In the genomic region with DNA sequence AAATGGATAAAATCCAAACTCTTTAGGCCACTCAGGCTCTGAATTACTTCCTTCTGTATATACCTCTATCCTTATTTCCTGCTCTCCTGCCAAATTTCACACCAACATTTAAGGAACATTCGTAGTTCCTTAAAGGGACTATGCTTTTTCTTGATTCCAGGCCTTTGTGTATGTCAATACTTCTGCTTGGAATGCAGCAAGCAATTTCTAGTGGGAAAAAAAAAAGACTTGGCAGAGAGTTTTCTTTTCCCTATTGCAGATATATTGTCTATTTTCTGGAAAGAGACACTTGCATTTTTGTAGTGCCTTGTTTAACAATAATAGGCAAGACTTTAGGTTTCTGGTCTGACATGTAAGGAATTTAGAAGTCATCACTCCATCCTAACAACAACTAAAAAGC, we compare ENCODE assay signal across 12 cellular contexts. TPM values are rescaled to one million over a fixed set of nuclear protein-coding genes. Genes with fewer than 3 reads are reported as not detected.
DNase-seq lines count a peak whose midpoint lies in the region; ATAC-seq and TF ChIP-seq lines count a peak whose summit lies in the region.
"Had no signal": no experiment of that assay in that cellular context is flagged by ENCODE, and none has a peak within 500 bp of the region (broad histone marks: within the 10 kb centered on the region; RNA-seq: fewer than 3 reads in every experiment).

No MANE protein-coding gene starts in this region.

- CTCF ChIA-PET in activated CD4-positive, alpha-beta T cell treated with anti-CD3 and anti-CD28 coated beads, Interleukin-2, amount 10 ng/mL, durations not matched to agents 7 days and 5 days (lab: Charles Lee) = interaction anchor here (0.6 to 0.7 kb wide), 2 partner anchors 287 to 1870 kb away, joined by 3 read pairs; no protein-coding TSS in a partner anchor
- CTCF ChIA-PET in mammary epithelial cell (lab: Charles Lee; ENCODE audit: low non-redundant PET) = no interaction called here

- peak overlapping the region; percentile 40 for H3K4me3 Mint-ChIP-seq in activated CD4-positive, alpha-beta T cell treated with anti-CD3 and anti-CD28 coated beads, Interleukin-2, amount 10 ng/mL, durations not matched to agents 7 days and 5 days
- H3K4me3 Mint-ChIP-seq in mesothelial cell of epicardium = peak overlapping the region; percentile 62

- POLR2A ChIA-PET in activated CD4-positive, alpha-beta T cell treated with anti-CD3 and anti-CD28 coated beads, Interleukin-2, amount 10 ng/mL, durations not matched to agents 7 days and 5 days (lab: Charles Lee) = no interaction called here

- in situ Hi-C loops in mammary epithelial cell (cut with MboI; ENCODE audit: low sequenced_read_pairs in 2 of 2) = no loop called here

- BruUV-seq in mammary epithelial cell (replicated peaks; lab: Mats Ljungman, UMichigan) = no TSS peak

- H3K4me1 ChIP-seq in mammary epithelial cell (ENCODE audit: insufficient read depth, low read length) (peaks cover 22% of the 10 kb centered on the region), upper lobe of right lung (peaks cover 21% of the 10 kb centered on the region)

- H3K9ac ChIP-seq in mammary epithelial cell (ENCODE audit: insufficient read depth, low read length) = peak overlapping the region; percentile 96

- H3K27ac Mint-ChIP-seq in activated CD4-positive, alpha-beta T cell treated with anti-CD3 and anti-CD28 coated beads, Interleukin-2, amount 10 ng/mL, durations not matched to agents 7 days and 5 days = peak overlapping the region; percentile 5
- peak overlapping the region; percentile 93 for H3K27ac Mint-ChIP-seq in mesothelial cell of epicardium

- H3K27ac ChIP-seq in mammary epithelial cell (ENCODE audit: insufficient read depth, low read depth, low read length) = peak overlapping the region; percentile 94
- peak overlapping the region; percentile 96 for H3K27ac ChIP-seq in upper lobe of right lung

- dilution Hi-C loops in mammary epithelial cell (cut with HindIII; ENCODE audit: low sequenced_read_pairs) = no loop called here

- peak overlapping the region; percentile 65 to 97 (median 84) for H3K4me3 ChIP-seq in mammary epithelial cell (replicated peaks in 1 of 3; ENCODE audit: insufficient read depth in 1 of 3, low read depth in 2 of 3, low read length in 3 of 3)
- peak overlapping the region; percentile 76 for H3K4me3 ChIP-seq in upper lobe of right lung

- H3K27me3 ChIP-seq in mammary epithelial cell (ENCODE audit: insufficient read depth, low read length) = no peaks in the 10 kb centered on the region
- H3K27me3 ChIP-seq in upper lobe of right lung = no peaks in the 10 kb centered on the region

- WGBS in mammary epithelial cell (ENCODE audit: low coverage, missing lambda C conversion rate) = 0% methylated on average over 1 of the region's 1 CpG

- peaks cover 64% of the 10 kb centered on the region for H3K79me2 ChIP-seq in mammary epithelial cell (ENCODE audit: insufficient read depth, low read length)

- intact Hi-C loops in mammary epithelial cell (cut with micrococcal nuclease) (no loop called here), upper lobe of right lung (cut with DNase I) (no loop called here)

- ATAC-seq in upper lobe of right lung (no peak), HG03342 (IDR thresholded peaks at IDR 0.05; ENCODE audit: unreplicated experiment) (no peak), GM21529 (IDR thresholded peaks at IDR 0.05; ENCODE audit: unreplicated experiment) (no peak)

- H2AFZ ChIP-seq in mammary epithelial cell (ENCODE audit: low read depth, low read length) = no peak overlapping the region

- H3K9me3 ChIP-seq in mammary epithelial cell (replicated peaks; ENCODE audit: insufficient read depth, low read length) (no peaks in the 10 kb centered on the region), upper lobe of right lung (no peaks in the 10 kb centered on the region)

- H3K27me3 Mint-ChIP-seq in activated CD4-positive, alpha-beta T cell treated with anti-CD3 and anti-CD28 coated beads, Interleukin-2, amount 10 ng/mL, durations not matched to agents 7 days and 5 days = no peaks in the 10 kb centered on the region
- no peaks in the 10 kb centered on the region for H3K27me3 Mint-ChIP-seq in mesothelial cell of epicardium (ENCODE audit: low read depth)

- H3K4me1 Mint-ChIP-seq in activated CD4-positive, alpha-beta T cell treated with anti-CD3 and anti-CD28 coated beads, Interleukin-2, amount 10 ng/mL, durations not matched to agents 7 days and 5 days = peaks cover 38% of the 10 kb centered on the region
- H3K4me1 Mint-ChIP-seq in mesothelial cell of epicardium = peaks cover 42% of the 10 kb centered on the region

- peaks cover 18% of the 10 kb centered on the region for H3K36me3 Mint-ChIP-seq in activated CD4-positive, alpha-beta T cell treated with anti-CD3 and anti-CD28 coated beads, Interleukin-2, amount 10 ng/mL, durations not matched to agents 7 days and 5 days (ENCODE audit: low read depth)
- H3K36me3 Mint-ChIP-seq in mesothelial cell of epicardium = peaks cover 4% of the 10 kb centered on the region

- no peak for TF ChIP-seq CTCF in mammary epithelial cell (conservative IDR thresholded peaks at IDR 0.05 in 1 of 2, IDR thresholded peaks at IDR 0.05 in 1 of 2; ENCODE audit: extremely low read depth in 1 of 2, insufficient read depth in 1 of 2, low read depth in 1 of 2, low read length in 2 of 2)
- no peak for TF ChIP-seq CTCF in mesothelial cell of epicardium (IDR thresholded peaks at IDR 0.05; ENCODE audit: unreplicated experiment)
- no peak for TF ChIP-seq CTCF in upper lobe of right lung (IDR thresholded peaks at IDR 0.05)

- H4K20me1 ChIP-seq in mammary epithelial cell (ENCODE audit: insufficient read depth, low read length) = no peaks in the 10 kb centered on the region

- H3K9me3 Mint-ChIP-seq in activated CD4-positive, alpha-beta T cell treated with anti-CD3 and anti-CD28 coated beads, Interleukin-2, amount 10 ng/mL, durations not matched to agents 7 days and 5 days = no peaks in the 10 kb centered on the region
- H3K9me3 Mint-ChIP-seq in mesothelial cell of epicardium = peaks cover 12% of the 10 kb centered on the region

- no peak for DNase-seq in activated CD4-positive, alpha-beta T cell treated with anti-CD3 and anti-CD28 coated beads, Interleukin-2, amount 10 ng/mL, durations not matched to agents 7 days and 5 days
- DNase-seq in activated CD4-positive, alpha-beta T cell treated with anti-CD3 and anti-CD28 coated beads, Interleukin-2, amount 50 U/mL, for 48 hours = no peak
- no peak for DNase-seq in mammary epithelial cell
- no peak for DNase-seq in mesothelial cell of epicardium (ENCODE audit: low spot score in 2 of 2, unreplicated experiment in 2 of 2)
- DNase-seq in upper lobe of right lung = no peak
- no peak for DNase-seq in T1000 (lab: John Stamatoyannopoulos, UW)
- DNase-seq: ACHN, T-helper 1 cell had no signal

- H3K36me3 ChIP-seq in mammary epithelial cell (ENCODE audit: insufficient read depth, low read length) = no peaks in the 10 kb centered on the region
- peaks cover 3% of the 10 kb centered on the region for H3K36me3 ChIP-seq in upper lobe of right lung

- peak overlapping the region; percentile 82 for H3K4me2 ChIP-seq in mammary epithelial cell (ENCODE audit: insufficient read depth, low read depth, low read length)

RNA-seq across cellular contexts. Expression of a gene that starts 1.9 kb away (rescaled TPM):
- total RNA-seq in activated CD4-positive, alpha-beta T cell treated with anti-CD3 and anti-CD28 coated beads, Interleukin-2, amount 10 ng/mL, durations not matched to agents 7 days and 5 days = 100 to 1,000 TPM; 105 to 120 TPM
- 100 to 1,000 TPM; 192 to 237 TPM for total RNA-seq in mammary epithelial cell
- 243 TPM for polyA plus RNA-seq in mammary epithelial cell
- 202 TPM for polyA minus RNA-seq in mammary epithelial cell
- total RNA-seq in mesothelial cell of epicardium = 123 to 129 TPM (median 125 TPM) in 3 replicates
- 166 TPM for total RNA-seq in upper lobe of right lung

RNA-seq across cellular contexts. Expression of a gene that starts 53.6 kb away (rescaled TPM):
- total RNA-seq in activated CD4-positive, alpha-beta T cell treated with anti-CD3 and anti-CD28 coated beads, Interleukin-2, amount 10 ng/mL, durations not matched to agents 7 days and 5 days = not detected
- total RNA-seq in mammary epithelial cell = not detected
- polyA plus RNA-seq in mammary epithelial cell = not detected
- polyA minus RNA-seq in mammary epithelial cell = not detected
- total RNA-seq in mesothelial cell of epicardium = not detected in 3 replicates
- 0.38 TPM for total RNA-seq in upper lobe of right lung
- total RNA-seq: HT1080, kidney epithelial cell had no signal
